Comparison of ENCODE assay signal across 6 cellular contexts in genomic region chr16:2212362-2213324, GRCh38. TPM values are rescaled to one million over a fixed set of nuclear protein-coding genes. Genes with fewer than 3 reads are reported as not detected.
DNase-seq lines count a peak whose midpoint lies in the region; ATAC-seq and TF ChIP-seq lines count a peak whose summit lies in the region.

No MANE protein-coding gene starts in this region.

- DNase-seq in AG04449 (ENCODE audit: low read depth, low spot score) (no peak), NCI-H69 (lab: John Stamatoyannopoulos, UW) (peak; percentile 28), fibroblast of villous mesenchyme (ENCODE audit: low read depth) (no peak), NCI-H526 treated with DMSO at 0.1 percent for 48 hours (lab: John Stamatoyannopoulos, UW) (no peak), COLO829 (ENCODE audit: low spot score) (no peak)

- CTCF ChIA-PET in AG04449 (lab: Yijun Ruan, JAX), result no interaction called here

- no peak for TF ChIP-seq CTCF in AG04449 (IDR thresholded peaks at IDR 0.05; ENCODE audit: insufficient read depth, low read length, missing control alignments)
- TF ChIP-seq CTCF in fibroblast of villous mesenchyme (IDR thresholded peaks at IDR 0.05; ENCODE audit: insufficient read depth, low read depth, low read length), result no peak

- H3K4me3 ChIP-seq in AG04449 (ENCODE audit: low read depth, low read length), result peak overlapping the region; percentile 67
- H3K4me3 ChIP-seq in fibroblast of villous mesenchyme (ENCODE audit: low read depth, low read length), result peak overlapping the region; percentile 65

- POLR2A ChIA-PET in AG04449 (lab: Yijun Ruan, JAX), result interaction anchor here (0.7 to 0.9 kb wide), 2 partner anchors 57 to 58 kb away, joined by 3 read pairs; partner anchors contain the start of gene TRAF7

- no peak for ATAC-seq in HG02938 (IDR thresholded peaks at IDR 0.05; ENCODE audit: unreplicated experiment)

RNA-seq across cellular contexts. Expression of gene BRICD5, which starts 2.0 kb away (rescaled TPM):
- total RNA-seq in fibroblast of villous mesenchyme, result 1.6 and 1.7 TPM in 2 replicates

RNA-seq across cellular contexts. Expression of gene PGP, which starts 2.0 kb away (rescaled TPM):
- 20.3 TPM in 2 replicates for total RNA-seq in fibroblast of villous mesenchyme

RNA-seq across cellular contexts. Expression of gene MLST8, which starts 7.4 kb away (rescaled TPM):
- 18.4 and 24.2 TPM in 2 replicates for total RNA-seq in fibroblast of villous mesenchyme

RNA-seq across cellular contexts. Expression of gene E4F1, which starts 10.7 kb away (rescaled TPM):
- total RNA-seq in fibroblast of villous mesenchyme, result 25.9 and 32.5 TPM in 2 replicates

RNA-seq across cellular contexts. Expression of gene CASKIN1, which starts 16.2 kb away (rescaled TPM):
- under 0.01 and 0.86 TPM in 2 replicates for total RNA-seq in fibroblast of villous mesenchyme
